Comparison of ENCODE assay signal across 10 cellular contexts in the genomic region with DNA sequence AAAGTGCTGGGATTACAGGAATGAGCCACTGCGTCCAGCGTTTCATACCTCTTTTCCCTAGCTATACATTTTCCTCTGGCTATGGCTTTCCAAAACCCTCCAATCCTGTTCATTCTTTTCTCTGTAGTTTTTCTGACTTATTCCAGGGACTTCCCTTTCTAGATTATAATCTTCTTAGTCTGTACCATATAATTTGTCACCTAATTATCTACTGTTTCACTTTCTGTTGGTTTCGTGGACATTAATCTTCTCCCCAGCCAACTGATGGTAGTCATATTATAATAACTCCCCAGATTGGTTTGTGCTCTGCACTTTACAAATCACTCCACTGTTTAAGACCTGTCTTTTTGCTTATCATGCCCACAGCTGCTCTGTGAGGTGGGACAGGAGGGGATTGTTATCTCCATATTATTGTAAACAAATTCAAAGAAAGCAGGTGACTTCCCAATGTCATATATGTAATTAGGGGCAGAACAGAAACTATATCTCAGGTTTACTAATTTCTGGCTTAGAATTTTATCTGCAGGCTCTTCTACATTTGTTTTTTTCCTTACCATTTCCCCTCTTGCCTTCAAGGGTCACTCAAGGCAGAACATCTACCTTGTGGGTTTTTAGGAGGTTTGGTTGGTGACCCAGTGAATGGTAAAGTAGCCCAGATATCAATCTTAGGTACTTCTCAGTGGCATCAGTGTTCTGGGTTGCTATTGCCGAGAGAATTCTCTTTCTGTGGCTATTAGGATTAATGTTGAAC. TPM values are rescaled to one million over a fixed set of nuclear protein-coding genes. Genes with fewer than 3 reads are reported as not detected.
DNase-seq lines count a peak whose midpoint lies in the region; ATAC-seq and TF ChIP-seq lines count a peak whose summit lies in the region.
"Had no signal": no experiment of that assay in that cellular context is flagged by ENCODE, and none has a peak within 500 bp of the region (broad histone marks: within the 10 kb centered on the region; RNA-seq: fewer than 3 reads in every experiment).

No MANE protein-coding gene starts in this region.

- no peaks in the 10 kb centered on the region; the same call in 1 of the 2 replicates for H3K4me1 ChIP-seq in HEK293 (ENCODE audit: control insufficient read depth, insufficient read depth, low read length)
- H3K4me1 ChIP-seq in Peyer's patch = peaks cover 0 to 34% (median 20%) of the 10 kb centered on the region in 4 donors

- no peaks in the 10 kb centered on the region for H3K27me3 ChIP-seq in Peyer's patch

- H3K27me3 Mint-ChIP-seq in natural killer cell treated with Interleukin-12 subunit alpha and Interleukin-12 subunit beta and Interleukin-15 and Interleukin-18, amount 100 ng/mL, for 72 hours = no peaks in the 10 kb centered on the region

- peaks cover 68 to 70% of the 10 kb centered on the region in 2 donors for H3K4me1 Mint-ChIP-seq in natural killer cell treated with Interleukin-12 subunit alpha and Interleukin-12 subunit beta and Interleukin-15 and Interleukin-18, amount 100 ng/mL, for 72 hours (ENCODE audit: low read depth in 2 of 2)

- no peaks in the 10 kb centered on the region for H3K9me3 Mint-ChIP-seq in natural killer cell treated with Interleukin-12 subunit alpha and Interleukin-12 subunit beta and Interleukin-15 and Interleukin-18, amount 100 ng/mL, for 72 hours

- H3K36me3 Mint-ChIP-seq in natural killer cell treated with Interleukin-12 subunit alpha and Interleukin-12 subunit beta and Interleukin-15 and Interleukin-18, amount 100 ng/mL, for 72 hours = no peaks in the 10 kb centered on the region

- H3K36me3 ChIP-seq in HEK293 (ENCODE audit: control insufficient read depth in 2 of 2, insufficient read depth in 1 of 2, low read length in 2 of 2) (no peaks in the 10 kb centered on the region), Peyer's patch (no peaks in the 10 kb centered on the region)

- CTCF ChIA-PET in HEK293 (lab: Yijun Ruan, JAX) = interaction anchor here (0.7 to 13.3 kb wide), 4 partner anchors 20 to 194 kb away, joined by 3 to 95 read pairs (median 6); a partner anchor contains a TSS

- TF ChIP-seq CTCF in HEK293 (tag by site-specific recombination; IDR thresholded peaks at IDR 0.05) = no peak
- TF ChIP-seq CTCF in Peyer's patch (IDR thresholded peaks at IDR 0.05) = no peak

- H3K9me3 ChIP-seq in HEK293 (ENCODE audit: control insufficient read depth, insufficient read depth, low read depth, low read length) = no peaks in the 10 kb centered on the region
- H3K9me3 ChIP-seq in Peyer's patch = no peaks in the 10 kb centered on the region

- H3K27ac ChIP-seq in HEK293 (ENCODE audit: extremely low read depth, low read depth, low read length) (no peak overlapping the region), Peyer's patch (peak overlapping the region; percentile 6 to 50 (median 33))

- POLR2A ChIA-PET in HEK293 (lab: Yijun Ruan, JAX) = interaction anchor here (1.3 kb wide), 1 partner anchor 24 kb away, joined by 4 read pairs; a partner anchor contains a TSS

- peak overlapping the region; percentile 55 for H3K4me3 Mint-ChIP-seq in natural killer cell treated with Interleukin-12 subunit alpha and Interleukin-12 subunit beta and Interleukin-15 and Interleukin-18, amount 100 ng/mL, for 72 hours

- no peak for TF ChIP-seq POLR2A in Peyer's patch (IDR thresholded peaks at IDR 0.05)

- H3K27ac Mint-ChIP-seq in natural killer cell treated with Interleukin-12 subunit alpha and Interleukin-12 subunit beta and Interleukin-15 and Interleukin-18, amount 100 ng/mL, for 72 hours = peak overlapping the region; percentile 84 to 92

- DNase-seq in Peyer's patch (no peak), dedifferentiated amniotic fluid mesenchymal stem cell (ENCODE audit: extremely low spot score) (no peak), retina (no peak), SK-N-DZ (ENCODE audit: low spot score) (no peak)
- no peak for DNase-seq in natural killer cell treated with Interleukin-12 subunit alpha and Interleukin-12 subunit beta and Interleukin-15 and Interleukin-18, amount 100 ng/mL, for 72 hours (ENCODE audit: low spot score)
- DNase-seq: central memory CD4-positive, alpha-beta T cell; stimulated activated CD8-positive, alpha-beta memory T cell treated with anti-CD3 and anti-CD28 coated beads, Interleukin-4, amount 100 ng/mL, for 48 hours had no signal

- H3K4me3 ChIP-seq in HEK293 (ENCODE audit: low read depth, low read length) = no peak overlapping the region
- H3K4me3 ChIP-seq in Peyer's patch = no peak overlapping the region

- ATAC-seq in GM18519 (IDR thresholded peaks at IDR 0.05; ENCODE audit: low FRiP score, unreplicated experiment) = peak; percentile 35
- ATAC-seq in natural killer cell treated with Interleukin-12 subunit alpha and Interleukin-12 subunit beta and Interleukin-15 and Interleukin-18, amount 100 ng/mL, for 72 hours = peak in 1 of 2 donors; percentile 50
- no peak for ATAC-seq in GM21526 (IDR thresholded peaks at IDR 0.05; ENCODE audit: low FRiP score, unreplicated experiment)

TF ChIP-seq in HEK293, 187 proteins besides CTCF, POLR2A, EP300 and RAD21:
- TF ChIP-seq, protein P1, sequence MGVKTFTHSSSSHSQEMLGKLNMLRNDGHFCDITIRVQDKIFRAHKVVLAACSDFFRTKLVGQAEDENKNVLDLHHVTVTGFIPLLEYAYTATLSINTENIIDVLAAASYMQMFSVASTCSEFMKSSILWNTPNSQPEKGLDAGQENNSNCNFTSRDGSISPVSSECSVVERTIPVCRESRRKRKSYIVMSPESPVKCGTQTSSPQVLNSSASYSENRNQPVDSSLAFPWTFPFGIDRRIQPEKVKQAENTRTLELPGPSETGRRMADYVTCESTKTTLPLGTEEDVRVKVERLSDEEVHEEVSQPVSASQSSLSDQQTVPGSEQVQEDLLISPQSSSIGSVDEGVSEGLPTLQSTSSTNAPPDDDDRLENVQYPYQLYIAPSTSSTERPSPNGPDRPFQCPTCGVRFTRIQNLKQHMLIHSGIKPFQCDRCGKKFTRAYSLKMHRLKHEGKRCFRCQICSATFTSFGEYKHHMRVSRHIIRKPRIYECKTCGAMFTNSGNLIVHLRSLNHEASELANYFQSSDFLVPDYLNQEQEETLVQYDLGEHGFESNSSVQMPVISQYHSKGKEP (tag by site-specific recombination; IDR thresholded peaks at IDR 0.05) = no peak
- TF ChIP-seq SP7 (tag by site-specific recombination; IDR thresholded peaks at IDR 0.05) = peak; percentile 90

RNA-seq across cellular contexts. Expression of a gene that starts 23.9 kb away (rescaled TPM):
- total RNA-seq in Peyer's patch = 100 to 1,000 TPM in 1 of 4 donors, 10 to 100 TPM in 3; 36.3 to 158 (median 46.1) TPM
- total RNA-seq in natural killer cell treated with Interleukin-12 subunit alpha and Interleukin-12 subunit beta and Interleukin-15 and Interleukin-18, amount 100 ng/mL, for 72 hours = 10 to 100 TPM; 83.9 to 85.9 TPM
- 21.6 and 22.2 TPM in 2 replicates for polyA plus RNA-seq in SK-N-DZ (2014; cell fraction: cytosol; rRNA removed)
- 12.5 and 12.8 TPM in 2 replicates for polyA plus RNA-seq in SK-N-DZ (2014; cell fraction: nucleus; rRNA removed)

RNA-seq across cellular contexts. Expression of a gene that starts 38.6 kb away (rescaled TPM):
- total RNA-seq in Peyer's patch = 10 to 100 TPM; 33.8 to 83.0 (median 67.0) TPM
- total RNA-seq in natural killer cell treated with Interleukin-12 subunit alpha and Interleukin-12 subunit beta and Interleukin-15 and Interleukin-18, amount 100 ng/mL, for 72 hours = 100 to 1,000 TPM; 154 to 164 TPM
- 12.4 and 13.9 TPM in 2 replicates for polyA plus RNA-seq in SK-N-DZ (2014; cell fraction: cytosol; rRNA removed)
- polyA plus RNA-seq in SK-N-DZ (2014; cell fraction: nucleus; rRNA removed) = 4.3 and 10.0 TPM in 2 replicates
